8 cellular contexts compared by ENCODE assay signal in genomic region chr10:129467346-129468119, GRCh38. TPM values are rescaled to one million over a fixed set of nuclear protein-coding genes. Genes with fewer than 3 reads are reported as not detected.
A peak's percentile ranks its signal among the peaks of the same experiment; 100 is the strongest.
DNase-seq lines count a peak whose midpoint lies in the region; ATAC-seq, FAIRE-seq and TF ChIP-seq lines count a peak whose summit lies in the region.

No MANE protein-coding gene starts in this region.

- H3K9me2 ChIP-seq in Karpas-422 (replicated peaks; ENCODE audit: insufficient read depth, low read length): no peaks in the 10 kb centered on the region

- peak overlapping the region; percentile 96 for H2AFZ ChIP-seq in Karpas-422 (ENCODE audit: low read length)

- H4K20me1 ChIP-seq in Karpas-422 (ENCODE audit: insufficient read depth, low read depth, low read length): no peaks in the 10 kb centered on the region

- H3K4me1 ChIP-seq in Karpas-422 (ENCODE audit: low read length): peaks cover 41% of the 10 kb centered on the region
- H3K4me1 ChIP-seq in liver (ENCODE audit: control insufficient read depth in 4 of 4, insufficient read depth in 4 of 4, low read length in 3 of 4): peaks cover 18 to 51% (median 40%) of the 10 kb centered on the region in 4 donors

- peak; percentile 1 for ATAC-seq in GM19372 (IDR thresholded peaks at IDR 0.05; ENCODE audit: low read depth, unreplicated experiment)

- peak overlapping the region; percentile 72 for H3K4me3 ChIP-seq in AG09309 (ENCODE audit: control insufficient read depth, low read depth, low read length)
- peak overlapping the region; percentile 91 for H3K4me3 ChIP-seq in Karpas-422 (ENCODE audit: low read length)
- peak overlapping the region; percentile 85 for H3K4me3 ChIP-seq in bronchial epithelial cell (ENCODE audit: low read depth, low read length)
- H3K4me3 ChIP-seq in liver (ENCODE audit: low read depth in 1 of 3, low read length in 3 of 3): peak overlapping the region; percentile 74 to 83 (median 81)

- FAIRE-seq in bronchial epithelial cell (lab: Jason Lieb, UNC): no peak

- H3K27ac ChIP-seq in Karpas-422 (ENCODE audit: low read length) (no peak overlapping the region), liver (ENCODE audit: low read depth in 1 of 2, low read length in 2 of 2) (peak overlapping the region; percentile 70 to 86), substantia nigra (ENCODE audit: low read depth, low read length, poor library complexity, severe bottlenecking) (peak overlapping the region; percentile 78)

- no peaks in the 10 kb centered on the region for H3K79me2 ChIP-seq in Karpas-422 (ENCODE audit: low read length)

- DNase-seq in AG09309 (ENCODE audit: low read depth) (no peak), Karpas-422 (peak; percentile 59), bronchial epithelial cell (ENCODE audit: low read depth) (peak; percentile 5), substantia nigra (lab: John Stamatoyannopoulos, UW) (peak in 18 of 49 donors; percentile 18 to 62 (median 39)), NCI-H226 (no peak), DMS79 treated with DMSO at 0.1 percent for 48 hours (lab: John Stamatoyannopoulos, UW) (no peak)

- TF ChIP-seq RAD21 in liver (IDR thresholded peaks at IDR 0.05): peak; percentile 59 to 68

- H3K9me3 ChIP-seq in Karpas-422 (ENCODE audit: low read length): no peaks in the 10 kb centered on the region
- H3K9me3 ChIP-seq in liver (ENCODE audit: control insufficient read depth in 4 of 4, low read length in 3 of 4): no peaks in the 10 kb centered on the region

- H3K36me3 ChIP-seq in Karpas-422 (ENCODE audit: insufficient read depth, low read length): no peaks in the 10 kb centered on the region
- no peaks in the 10 kb centered on the region for H3K36me3 ChIP-seq in bronchial epithelial cell (ENCODE audit: control insufficient read depth, insufficient read depth, low read length)
- H3K36me3 ChIP-seq in liver (ENCODE audit: control insufficient read depth in 4 of 4, insufficient read depth in 3 of 4, low read depth in 1 of 4, low read length in 3 of 4): peaks cover 0 to 6% (median 0%) of the 10 kb centered on the region in 4 donors

- H3K27me3 ChIP-seq in Karpas-422 (ENCODE audit: low read length) (no peaks in the 10 kb centered on the region), bronchial epithelial cell (ENCODE audit: control insufficient read depth, insufficient read depth, low read length) (no peaks in the 10 kb centered on the region), liver (ENCODE audit: control insufficient read depth in 4 of 4, insufficient read depth in 4 of 4, low read length in 3 of 4) (no peaks in the 10 kb centered on the region)

- no peak for TF ChIP-seq CTCF in AG09309 (IDR thresholded peaks at IDR 0.05; ENCODE audit: control insufficient read depth, insufficient read depth, low read depth, low read length, missing control alignments)
- no peak for TF ChIP-seq CTCF in bronchial epithelial cell (IDR thresholded peaks at IDR 0.05; ENCODE audit: insufficient read depth, low read length, severe bottlenecking)
- TF ChIP-seq CTCF in liver (IDR thresholded peaks at IDR 0.05; ENCODE audit: low read depth, low read length, missing input control): no peak

- H3K9ac ChIP-seq in Karpas-422 (ENCODE audit: low read length): peak overlapping the region; percentile 91
- H3K9ac ChIP-seq in liver (ENCODE audit: low read depth in 1 of 2, low read length in 2 of 2): peak overlapping the region; percentile 51 to 57

- peak overlapping the region; percentile 87 for H3K4me2 ChIP-seq in Karpas-422 (ENCODE audit: low read depth, low read length, poor library complexity, severe bottlenecking)

- WGBS in liver: 11% methylated on average over 26 of the region's 26 CpGs

TF ChIP-seq in liver, 16 proteins besides CTCF, POLR2A, EP300 and RAD21:
- TF ChIP-seq JUND (IDR thresholded peaks at IDR 0.05) (peak; percentile 93 to 95), HNF4A (conservative IDR thresholded peaks at IDR 0.05) (peak; percentile 92 to 96), MAX (IDR thresholded peaks at IDR 0.05) (peak; percentile 74), FOXA1 (IDR thresholded peaks at IDR 0.05) (no peak), EGR1 (IDR thresholded peaks at IDR 0.05; ENCODE audit: low read depth in 2 of 2) (no peak), GABPA (IDR thresholded peaks at IDR 0.05 in 1 of 2, conservative IDR thresholded peaks at IDR 0.05 in 1 of 2) (no peak), RXRA (IDR thresholded peaks at IDR 0.05) (peak; percentile 78 to 82), TAF1 (conservative IDR thresholded peaks at IDR 0.05) (peak; percentile 27), REST (IDR thresholded peaks at IDR 0.05) (peak; percentile 6), FOXA2 (IDR thresholded peaks at IDR 0.05) (peak; percentile 45), SP1 (IDR thresholded peaks at IDR 0.05) (peak; percentile 80), YY1 (IDR thresholded peaks at IDR 0.05) (peak; percentile 57), HNF4G (IDR thresholded peaks at IDR 0.05) (peak; percentile 94), NR2F2 (IDR thresholded peaks at IDR 0.05) (no peak), ZBTB33 (IDR thresholded peaks at IDR 0.05) (peak; percentile 66), ATF3 (IDR thresholded peaks at IDR 0.05) (peak; percentile 78)

RNA-seq across cellular contexts. Expression of gene MGMT, which starts 0.5 kb away (rescaled TPM):
- total RNA-seq in Karpas-422 (2014; rRNA removed; shearing (Covaris generic); ENCODE audit: low replicate concordance): 22.5 and 33.8 TPM in 2 replicates
- total RNA-seq in bronchial epithelial cell (19.3 and 19.7 TPM in 2 replicates), liver (10 to 100 TPM; 28.2 to 48.4 TPM)
- polyA plus RNA-seq in liver: 10 to 100 TPM; 43.6 to 79.1 TPM

Comparison
In these comparisons a context has a peak if more than half of its experiments do, and no peak if none do; other contexts are left out.
1. DNase-seq: peak in Karpas-422 (single experiment) and bronchial epithelial cell (single experiment); none in AG09309 (single experiment), NCI-H226 (single experiment) and DMS79 treated with DMSO at 0.1 percent for 48 hours (single experiment).
2. Peak in every context shown above with its lines, with median percentiles within 50 percentile points of each other: H3K4me3 ChIP-seq.